ENCODE assay signal across 8 cellular contexts in the genomic region with DNA sequence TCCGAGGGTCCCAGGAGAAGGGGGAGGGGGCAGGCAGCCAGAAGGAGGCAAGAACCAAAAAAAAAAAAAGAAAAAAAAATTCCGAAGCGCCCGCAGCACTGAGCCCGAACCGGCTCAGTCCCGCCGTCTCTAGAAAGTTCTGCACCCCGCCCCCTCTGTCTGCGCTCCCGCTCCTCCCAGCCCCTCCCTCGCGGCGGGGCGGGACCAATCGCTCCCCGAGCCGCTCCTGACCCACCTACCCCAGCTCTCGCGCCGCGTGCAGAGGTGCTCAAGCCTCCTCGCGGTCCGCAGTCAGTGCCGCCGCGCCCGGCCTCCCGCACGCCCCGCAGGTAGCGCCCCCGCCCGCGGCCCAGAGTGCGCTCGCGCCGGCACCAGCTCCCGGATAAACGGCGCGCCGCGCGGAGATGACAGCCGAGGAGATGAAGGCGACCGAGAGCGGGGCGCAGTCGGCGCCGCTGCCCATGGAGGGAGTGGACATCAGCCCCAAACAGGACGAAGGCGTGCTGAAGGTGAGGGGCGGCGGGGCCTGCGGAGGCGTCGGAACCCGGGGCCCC. TPM values are rescaled to one million over a fixed set of nuclear protein-coding genes. Genes with fewer than 3 reads are reported as not detected.
DNase-seq lines count a peak whose midpoint lies in the region; ATAC-seq, FAIRE-seq and TF ChIP-seq lines count a peak whose summit lies in the region.

Gene FKBP4, plus strand, starts transcription at position 235 of the 554 bp plus-strand sequence. Its CDS starts 170 bp downstream, at position 405.

- H3K4me3 ChIP-seq in keratinocyte (ENCODE audit: control insufficient read depth in 2 of 3, extremely low read depth in 1 of 3, insufficient read depth in 2 of 3, low read depth in 1 of 3, low read length in 3 of 3), result peak within 1 kb of the TSS; percentile 72 to 92 (median 88)

- FAIRE-seq in keratinocyte (lab: Jason Lieb, UNC), result no peak

- peaks cover 23% of the 10 kb centered on the region for H3K4me1 ChIP-seq in keratinocyte (ENCODE audit: control insufficient read depth, extremely low read depth, insufficient read depth, low read length)

- dilution Hi-C loops in keratinocyte (cut with MboI; ENCODE audit: extremely low pct_ligation_motif_present, low sequenced_read_pairs), result no loop called here

- peak within 1 kb of the TSS; percentile 75 for H2AFZ ChIP-seq in keratinocyte (ENCODE audit: control insufficient read depth, low read length)

- H3K27me3 Mint-ChIP-seq in central memory CD8-positive, alpha-beta T cell, result no peaks in the 10 kb centered on the region

- peaks cover 15% of the 10 kb centered on the region for H4K20me1 ChIP-seq in keratinocyte (ENCODE audit: control insufficient read depth, extremely low read depth, insufficient read depth, low read length)

- peak within 1 kb of the TSS; percentile 88 for H3K27ac Mint-ChIP-seq in central memory CD8-positive, alpha-beta T cell (ENCODE audit: low read depth)

- peaks cover 7% of the 10 kb centered on the region for H3K27me3 ChIP-seq in keratinocyte (ENCODE audit: control insufficient read depth, extremely low read depth, insufficient read depth, low read length)

- no peaks in the 10 kb centered on the region for H3K9me3 Mint-ChIP-seq in central memory CD8-positive, alpha-beta T cell

- H3K9me1 ChIP-seq in keratinocyte (ENCODE audit: control insufficient read depth, extremely low read depth, insufficient read depth, low read length), result no peaks in the 10 kb centered on the region

- DNase-seq in AG08396 (ENCODE audit: low spot score), result peak; percentile 97
- DNase-seq in NCI-H2227 treated with DMSO at 0.1 percent for 48 hours (lab: John Stamatoyannopoulos, UW), result peak; percentile 54
- DNase-seq in central memory CD8-positive, alpha-beta T cell (ENCODE audit: low spot score in 2 of 2), result peak; percentile 73 to 74
- DNase-seq in keratinocyte (ENCODE audit: low read depth, low spot score), result peak; percentile 28
- DNase-seq in stimulated activated CD4-positive, alpha-beta T cell treated with anti-CD3 and anti-CD28 coated beads, Interleukin-15, amount 100 ng/mL, for 1 hour (ENCODE audit: low read depth in 1 of 2, low spot score in 1 of 2), result peak; percentile 80 to 86

- H3K9me3 ChIP-seq in keratinocyte (ENCODE audit: control insufficient read depth, low read depth, low read length), result no peaks in the 10 kb centered on the region

- peaks cover 34% of the 10 kb centered on the region for H3K79me2 ChIP-seq in keratinocyte (ENCODE audit: control insufficient read depth, insufficient read depth, low read length)

- H3K27ac ChIP-seq in keratinocyte (ENCODE audit: control insufficient read depth, insufficient read depth, low read length), result peak within 1 kb of the TSS; percentile 5

- peak within 1 kb of the TSS; percentile 91 for H3K4me3 Mint-ChIP-seq in central memory CD8-positive, alpha-beta T cell

- no peak for TF ChIP-seq CTCF in keratinocyte (optimal IDR thresholded peaks at IDR 0.05 in 1 of 3, IDR thresholded peaks at IDR 0.05 in 1 of 3, conservative IDR thresholded peaks at IDR 0.05 in 1 of 3; ENCODE audit: extremely low read depth in 1 of 3, insufficient read depth in 2 of 3, low read length in 3 of 3)

- H3K36me3 ChIP-seq in keratinocyte (ENCODE audit: control insufficient read depth in 2 of 2, extremely low read depth in 1 of 2, insufficient read depth in 2 of 2, low read length in 2 of 2), result peaks cover 25 to 28% of the 10 kb centered on the region in 2 experiments

- peaks cover 9% of the 10 kb centered on the region for H3K4me1 Mint-ChIP-seq in central memory CD8-positive, alpha-beta T cell

- ATAC-seq in GM18873 (IDR thresholded peaks at IDR 0.05; ENCODE audit: low FRiP score, unreplicated experiment) (peak; percentile 59), HG03108 (IDR thresholded peaks at IDR 0.05; ENCODE audit: unreplicated experiment) (peak; percentile 81)
- ATAC-seq in activated CD4-positive, CD25-positive, alpha-beta regulatory T cell treated with anti-CD3 and anti-CD28 coated beads, Interleukin-2, amount 50 U/mL, for 24 hours, result peak; percentile 91 to 93
- ATAC-seq in central memory CD8-positive, alpha-beta T cell (replicated peaks; ENCODE audit: extremely low read depth, poor library complexity, severe bottlenecking), result peak; percentile 89

- peak within 1 kb of the TSS; percentile 97 for H3K4me2 ChIP-seq in keratinocyte (ENCODE audit: control insufficient read depth, extremely low read depth, insufficient read depth, low read depth, low read length)

- H3K9ac ChIP-seq in keratinocyte (ENCODE audit: control insufficient read depth, extremely low read depth, insufficient read depth, low read length), result peak within 1 kb of the TSS; percentile 81

- H3K36me3 Mint-ChIP-seq in central memory CD8-positive, alpha-beta T cell (ENCODE audit: insufficient read depth), result peaks cover 20% of the 10 kb centered on the region

RNA-seq across cellular contexts. Expression of gene FKBP4, which starts in this region (rescaled TPM):
- 60.7 to 81.3 TPM (median 80.8 TPM) in 3 replicates for polyA plus RNA-seq in keratinocyte
- polyA plus RNA-seq in keratinocyte (2011; ENCODE audit: low read depth), result 84.6 TPM
- 76.1 and 82.0 TPM in 2 replicates for polyA plus RNA-seq in keratinocyte (2011; cell fraction: cytosol; rRNA removed)
- 77.8 and 79.5 TPM in 2 replicates for polyA plus RNA-seq in keratinocyte (2011; cell fraction: nucleus; rRNA removed)
- 89.1 and 132 TPM in 2 replicates for polyA plus RNA-seq in keratinocyte (2012; ENCODE audit: low replicate concordance)
- polyA minus RNA-seq in keratinocyte, result 52.4 to 79.8 TPM (median 61.8 TPM) in 3 replicates
- 75.6 TPM for polyA minus RNA-seq in keratinocyte (2011; cell fraction: cytosol; rRNA and poly(A)+ RNA removed)
- polyA minus RNA-seq in keratinocyte (2011; cell fraction: nucleus; rRNA and poly(A)+ RNA removed), result 21.4 and 32.0 TPM in 2 replicates

Comparison
In these comparisons a context has a peak if more than half of its experiments do, and no peak if none do; other contexts are left out.
1. Peak in every context shown above with its lines: DNase-seq, ATAC-seq, H3K4me3 ChIP-seq and H3K27ac ChIP-seq.
2. DNase-seq: peak in every context shown above with its lines; median percentile 97 in AG08396; 83 in stimulated activated CD4-positive, alpha-beta T cell treated with anti-CD3 and anti-CD28 coated beads, Interleukin-15, amount 100 ng/mL, for 1 hour; 74 in central memory CD8-positive, alpha-beta T cell; 54 in NCI-H2227 treated with DMSO at 0.1 percent for 48 hours; 28 in keratinocyte.